Comparison of ENCODE assay signal across 8 cellular contexts in genomic region chr2:161122772-161123530, GRCh38. TPM values are rescaled to one million over a fixed set of nuclear protein-coding genes. Genes with fewer than 3 reads are reported as not detected.
DNase-seq lines count a peak whose midpoint lies in the region; ATAC-seq, FAIRE-seq and TF ChIP-seq lines count a peak whose summit lies in the region.

No MANE protein-coding gene starts in this region.

- peak overlapping the region; percentile 3 for H3K27ac Mint-ChIP-seq in stimulated activated memory B cell treated with anti-CD40 and anti-IgM and Interleukin-4, amounts not matched to agents 10 μg/mL and 1 μg/mL and 100 μg/mL, for 72 hours

- H3K4me1 ChIP-seq in GM23248 (ENCODE audit: insufficient read depth) (peaks cover 27% of the 10 kb centered on the region), GM12878 (ENCODE audit: control insufficient read depth, insufficient read depth, low read length) (no peaks in the 10 kb centered on the region)

- peaks cover 38% of the 10 kb centered on the region for H3K4me1 Mint-ChIP-seq in stimulated activated memory B cell treated with anti-CD40 and anti-IgM and Interleukin-4, amounts not matched to agents 10 μg/mL and 1 μg/mL and 100 μg/mL, for 72 hours

- no peak for TF ChIP-seq RAD21 in GM12878 (IDR thresholded peaks at IDR 0.05; ENCODE audit: insufficient read depth, low read depth, low read length)

- intact Hi-C loops in GM12878 (cut with micrococcal nuclease; ENCODE audit: unreplicated experiment): no loop called here

- peak overlapping the region; percentile 76 for H3K4me2 ChIP-seq in GM23248 (ENCODE audit: unreplicated experiment)
- no peak overlapping the region for H3K4me2 ChIP-seq in GM12878 (ENCODE audit: control insufficient read depth, insufficient read depth)

- RAD21 ChIA-PET in GM12878 (lab: Charles Lee; ENCODE audit: unreplicated experiment): interaction anchor here (0.6 to 1.7 kb wide), 7 partner anchors 13 to 99 kb away, joined by 3 to 5 read pairs (median 3); no protein-coding TSS in a partner anchor

- peak; percentile 81 for ATAC-seq in GM12878
- ATAC-seq in stimulated activated memory B cell treated with anti-CD40 and anti-IgM and Interleukin-4, amounts not matched to agents 10 μg/mL and 1 μg/mL and 100 μg/mL, for 72 hours: no peak

- in situ Hi-C loops in GM23248 (cut with MboI) (no loop called here), GM12878 (cut with MboI) (no loop called here)

- no peak for FAIRE-seq in GM12878 (lab: Jason Lieb, UNC)

- H2AFZ ChIP-seq in GM23248 (peak overlapping the region; percentile 69), GM12878 (ENCODE audit: control insufficient read depth, low read depth, low read length) (peak overlapping the region; percentile 8; the same call in 1 of the 2 replicates)

- no peaks in the 10 kb centered on the region for H3K36me3 Mint-ChIP-seq in stimulated activated memory B cell treated with anti-CD40 and anti-IgM and Interleukin-4, amounts not matched to agents 10 μg/mL and 1 μg/mL and 100 μg/mL, for 72 hours

- POLR2A ChIA-PET in GM12878 (lab: Charles Lee): interaction anchor here (0.9 to 4.1 kb wide), 3 partner anchors 12 to 15 kb away, joined by 3 to 16 read pairs (median 7); no protein-coding TSS in a partner anchor

- no peaks in the 10 kb centered on the region for H3K9me2 ChIP-seq in GM23248 (ENCODE audit: insufficient read depth)

- H3K4me3 Mint-ChIP-seq in stimulated activated memory B cell treated with anti-CD40 and anti-IgM and Interleukin-4, amounts not matched to agents 10 μg/mL and 1 μg/mL and 100 μg/mL, for 72 hours: no peak overlapping the region

- H4K20me1 ChIP-seq in GM23248 (ENCODE audit: insufficient read depth): no peaks in the 10 kb centered on the region
- H4K20me1 ChIP-seq in GM12878 (ENCODE audit: control insufficient read depth, insufficient read depth): no peaks in the 10 kb centered on the region

- no peak for TF ChIP-seq POLR2A in NB4 (IDR thresholded peaks at IDR 0.05; ENCODE audit: extremely low read depth, insufficient read length)
- TF ChIP-seq POLR2A in GM12878 (IDR thresholded peaks at IDR 0.05; ENCODE audit: low read depth, low read length): no peak

- no peaks in the 10 kb centered on the region for H3K27me3 ChIP-seq in GM23248 (replicated peaks; ENCODE audit: insufficient read depth)
- H3K27me3 ChIP-seq in GM12878 (replicated peaks in 1 of 2; ENCODE audit: control insufficient read depth in 2 of 2, insufficient read depth in 2 of 2, low read length in 1 of 2): no peaks in the 10 kb centered on the region

- H3F3A ChIP-seq in GM23248 (ENCODE audit: insufficient read depth): peaks cover 33% of the 10 kb centered on the region

- no TSS peak for BruUV-seq in GM12878 (replicated peaks; lab: Mats Ljungman, UMichigan)

- no peaks in the 10 kb centered on the region for H3K9me3 Mint-ChIP-seq in stimulated activated memory B cell treated with anti-CD40 and anti-IgM and Interleukin-4, amounts not matched to agents 10 μg/mL and 1 μg/mL and 100 μg/mL, for 72 hours

- DNase-seq in EL (peak; percentile 90), GM23248 (peak; percentile 91), NB4 (ENCODE audit: low read depth) (peak; percentile 80), GM12878 (ENCODE audit: low read depth, low spot score) (no peak), iPS-NIHi7 (ENCODE audit: extremely low spot score) (peak; percentile 66), NCI-H2029 treated with DMSO at 0.1 percent for 48 hours (lab: John Stamatoyannopoulos, UW) (no peak), NCI-H82 treated with DMSO at 0.1 percent for 48 hours (lab: John Stamatoyannopoulos, UW; ENCODE audit: unreplicated experiment) (no peak)

- peak overlapping the region; percentile 68 for H3K9ac ChIP-seq in GM23248
- no peak overlapping the region for H3K9ac ChIP-seq in GM12878 (ENCODE audit: control insufficient read depth, insufficient read depth, low read length)

- WGBS in GM23248 (ENCODE audit: low coverage in 1 of 2, low lambda C conversion rate in 2 of 2, missing lambda C conversion rate in 2 of 2), 2 experiments: 8 to 15% methylated on average over 3 of the region's 3 CpGs
- WGBS in GM12878 (ENCODE audit: insufficient coverage, insufficient replicate concordance, low lambda C conversion rate, missing lambda C conversion rate): 48% methylated on average over 3 of the region's 3 CpGs

- H3K27me3 Mint-ChIP-seq in stimulated activated memory B cell treated with anti-CD40 and anti-IgM and Interleukin-4, amounts not matched to agents 10 μg/mL and 1 μg/mL and 100 μg/mL, for 72 hours: no peaks in the 10 kb centered on the region

- H3K79me2 ChIP-seq in GM23248 (ENCODE audit: insufficient read depth): no peaks in the 10 kb centered on the region
- H3K79me2 ChIP-seq in GM12878 (ENCODE audit: control insufficient read depth, insufficient read depth, low read length): no peaks in the 10 kb centered on the region

- H3K4me3 ChIP-seq in GM23248 (peak overlapping the region; percentile 60), NB4 (ENCODE audit: low read depth, low read length) (peak overlapping the region; percentile 1), GM12878 (no peak overlapping the region)

- SMC1A ChIA-PET in GM12878 (lab: Charles Lee; ENCODE audit: uncharacterized antibody, unreplicated experiment): interaction anchor here (1.4 to 2.0 kb wide), 4 partner anchors 12 to 33 kb away, joined by 4 to 12 read pairs (median 4); no protein-coding TSS in a partner anchor

- H3K36me3 ChIP-seq in GM23248 (ENCODE audit: low read depth) (no peaks in the 10 kb centered on the region), GM12878 (ENCODE audit: control insufficient read depth in 2 of 2, insufficient read depth in 2 of 2, low read length in 1 of 2) (no peaks in the 10 kb centered on the region)

- CTCF ChIA-PET in GM12878 (lab: Yijun Ruan, JAX): interaction anchor here (1.2 kb wide), 1 partner anchor 15 kb away, joined by 4 read pairs; no protein-coding TSS in a partner anchor

- H3K9me3 ChIP-seq in GM23248 (ENCODE audit: low read depth): no peaks in the 10 kb centered on the region
- no peaks in the 10 kb centered on the region for H3K9me3 ChIP-seq in GM12878 (replicated peaks; ENCODE audit: control insufficient read depth, insufficient read depth, low read length)

- TF ChIP-seq EP300 in GM12878 (IDR thresholded peaks at IDR 0.05; ENCODE audit: borderline replicate concordance in 1 of 2, control insufficient read depth in 1 of 2, low read depth in 2 of 2, low read length in 2 of 2): no peak

- H3K27ac ChIP-seq in GM23248 (peak overlapping the region; percentile 74), GM12878 (ENCODE audit: control insufficient read depth, insufficient read depth) (no peak overlapping the region; the same call in 1 of the 2 replicates)

- TF ChIP-seq CTCF in NB4 (IDR thresholded peaks at IDR 0.05; ENCODE audit: low read depth, low read length) (no peak), GM12878 (IDR thresholded peaks at IDR 0.05 in 2 of 3, conservative IDR thresholded peaks at IDR 0.05 in 1 of 3; ENCODE audit: control insufficient read depth in 2 of 3, extremely low read depth in 1 of 3, insufficient read depth in 1 of 3, low read depth in 3 of 3, low read length in 3 of 3) (no peak)

TF ChIP-seq in GM12878, 131 proteins besides CTCF, POLR2A, EP300 and RAD21 (continues in another document):
- TF ChIP-seq MEF2A (IDR thresholded peaks at IDR 0.05; ENCODE audit: insufficient read depth, low read depth, low read length) (no peak), RFX5 (IDR thresholded peaks at IDR 0.05; ENCODE audit: low read depth, low read length) (no peak), CEBPZ (IDR thresholded peaks at IDR 0.05; ENCODE audit: low read depth, low read length) (no peak), NBN (IDR thresholded peaks at IDR 0.05) (no peak)

RNA-seq across cellular contexts. Expression of gene TANK, which starts 37.3 kb away (rescaled TPM):
- total RNA-seq in GM23248 (2014; rRNA removed; shearing (Covaris generic)): 60.4 and 69.4 TPM in 2 replicates
- polyA plus RNA-seq in GM23248 (2016; fragmentation: Nextera tagmentation; extraction: Ambion mirVana) (84.4 and 87.1 TPM in 2 replicates), GM12878 (2011; rRNA removed) (121 and 166 TPM in 2 replicates), GM12878 (2014; fragmentation: Illumina TruSeq; extraction: Trizol) (76.6 and 104 TPM in 2 replicates), GM12878 (2014; fragmentation: Nextera tagmentation; extraction: Ambion mirVana) (100 to 1,000 TPM; 102 to 127 TPM), GM12878 (2014; rRNA removed) (40.1 and 48.6 TPM in 2 replicates), GM12878 (2016; fragmentation: Nextera tagmentation; extraction: Ambion mirVana) (100 to 1,000 TPM; 104 TPM)
- total RNA-seq in GM12878 (2013; cell fraction: nucleolus; rRNA removed): 423 and 495 TPM in 2 replicates
- total RNA-seq in GM12878 (2014; rRNA removed) (73.1 and 79.9 TPM in 2 replicates), GM12878 (2014; rRNA removed; fragmentation: Illumina TruSeq; extraction: Trizol) (107 and 110 TPM in 2 replicates), GM12878 (2021) (56.6 and 64.2 TPM in 2 replicates)
- 28.9 TPM for polyA plus RNA-seq in GM12878 (2011; ENCODE audit: low read depth)
- polyA plus RNA-seq in GM12878 (2011; cell fraction: cytosol; rRNA removed): 44.8 and 49.0 TPM in 2 replicates
- polyA plus RNA-seq in GM12878 (2011; cell fraction: nucleus; rRNA removed): 61.7 and 70.9 TPM in 2 replicates
- 40.5 and 47.5 TPM in 2 replicates for polyA plus RNA-seq in GM12878 (2012)
- polyA minus RNA-seq in GM12878 (2011; rRNA and poly(A)+ RNA removed): 61.1 and 79.8 TPM in 2 replicates
- polyA minus RNA-seq in GM12878 (2011; cell fraction: cytosol; rRNA and poly(A)+ RNA removed): 20.8 and 33.6 TPM in 2 replicates
- polyA minus RNA-seq in GM12878 (2011; cell fraction: nucleus; rRNA and poly(A)+ RNA removed): 136 and 215 TPM in 2 replicates

Comparison
In these comparisons a context has a peak if more than half of its experiments do, and no peak if none do; other contexts are left out.
1. DNase-seq: peak in EL (single experiment), GM23248 (single experiment), NB4 (single experiment) and iPS-NIHi7 (single experiment); none in GM12878 (single experiment), NCI-H2029 treated with DMSO at 0.1 percent for 48 hours (single experiment) and NCI-H82 treated with DMSO at 0.1 percent for 48 hours (single experiment).